13 cellular contexts compared by ENCODE assay signal in genomic region chr1:61230523-61230922, GRCh38.
"Had no signal": no experiment of that assay in that cellular context is flagged by ENCODE, and none has a peak within 500 bp of the region (broad histone marks: within the 10 kb centered on the region; RNA-seq: fewer than 3 reads in every experiment).

No MANE protein-coding gene starts in this region.

- DNase-seq: activated CD4-positive, alpha-beta T cell treated with anti-CD3 and anti-CD28 coated beads for 4 hours; activated naive CD4-positive, alpha-beta T cell treated with anti-CD3 and anti-CD28 coated beads for 36 hours; effector CD8-positive, alpha-beta T cell; hypothalamus; mesendoderm; retina; T-cell; T1000; thyroid gland had no signal

- H3K27me3 ChIP-seq: thyroid gland, vagina had no signal

- ATAC-seq: T-cell had no signal

- H3K36me3 ChIP-seq: thyroid gland, vagina had no signal

- H3K4me1 ChIP-seq: parathyroid adenoma had no signal

- H3K9me3 ChIP-seq: thyroid gland, vagina had no signal

- H3K27ac ChIP-seq: parathyroid adenoma, thyroid gland, vagina, VCaP had no signal

- H3K4me3 ChIP-seq: thyroid gland, vagina had no signal

- FAIRE-seq: astrocyte had no signal
